ENCODE assay signal across 17 cellular contexts in the genomic region with DNA sequence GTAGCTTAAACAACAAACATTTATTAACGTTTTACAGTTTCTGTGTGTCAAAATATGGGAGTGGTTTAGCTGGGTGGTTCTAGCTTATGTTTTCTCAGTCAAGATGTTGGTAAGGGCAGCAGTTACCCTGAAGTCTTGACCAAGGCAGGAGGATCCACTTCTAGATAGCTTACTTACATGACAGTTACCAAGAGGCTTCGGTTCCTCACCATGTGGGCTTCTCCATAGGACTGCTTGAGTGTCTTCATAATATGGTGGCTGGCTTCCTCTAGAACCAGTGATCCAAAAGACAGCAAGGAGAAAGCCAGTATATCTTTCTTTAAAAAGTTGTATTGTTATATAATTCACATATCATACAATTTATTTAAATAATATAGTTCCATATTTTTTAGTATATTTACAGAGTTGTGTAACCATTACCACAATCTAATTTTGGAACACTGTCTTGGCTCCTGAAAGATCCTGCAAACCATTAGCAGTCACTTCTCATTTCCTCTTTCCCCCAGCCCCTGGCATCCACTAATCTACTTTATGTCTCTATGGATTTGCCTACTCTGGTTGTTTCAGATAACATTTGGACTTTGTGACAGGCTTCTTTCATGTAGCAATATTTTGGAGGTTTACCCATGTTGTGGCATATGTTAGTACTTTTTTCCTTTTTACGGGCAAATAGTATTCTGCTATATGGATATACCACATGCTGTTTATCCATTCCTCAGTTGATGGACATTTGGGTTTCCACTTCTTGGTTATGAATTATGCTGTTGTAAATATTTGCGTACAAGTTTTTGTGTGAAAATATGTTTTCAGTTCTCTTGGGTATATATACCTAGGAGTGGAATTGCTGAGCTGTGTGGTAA. TPM values are rescaled to one million over a fixed set of nuclear protein-coding genes. Genes with fewer than 3 reads are reported as not detected.
A peak's percentile ranks its signal among the peaks of the same experiment; 100 is the strongest.
DNase-seq lines count a peak whose midpoint lies in the region; ATAC-seq and TF ChIP-seq lines count a peak whose summit lies in the region.
"Had no signal": no experiment of that assay in that cellular context is flagged by ENCODE, and none has a peak within 500 bp of the region (broad histone marks: within the 10 kb centered on the region; RNA-seq: fewer than 3 reads in every experiment).

No MANE protein-coding gene starts in this region.

- H3K36me3 ChIP-seq in left ventricle myocardium inferior (peaks cover 73% of the 10 kb centered on the region), upper lobe of right lung (peaks cover 55% of the 10 kb centered on the region)

- no peak for DNase-seq in left cardiac atrium
- no peak for DNase-seq in left ventricle myocardium inferior
- peak; percentile 89 for DNase-seq in SIG-M5 (lab: John Stamatoyannopoulos, UW)
- peak; percentile 31 for DNase-seq in fibroblast of pulmonary artery (ENCODE audit: low read depth)
- no peak for DNase-seq in upper lobe of right lung
- no peak for DNase-seq in NCI-H2081 treated with DMSO at 0.1 percent for 48 hours (lab: John Stamatoyannopoulos, UW)
- no peak for DNase-seq in COLO668 (lab: John Stamatoyannopoulos, UW; ENCODE audit: unreplicated experiment)
- no peak for DNase-seq in GM20000 (ENCODE audit: low spot score)
- DNase-seq: activated gamma-delta T cell treated with Interleukin-2 at 50 U/mL for 16 hours; anterior cingulate cortex; cortex of kidney; GDM1; kidney glomerular epithelial cell; NCI-H1417 treated with DMSO at 0.1 percent for 48 hours; stimulated activated naive CD4-positive, alpha-beta T cell treated with Interleukin-2 at 50 U/mL for 16 hours; upper lobe of left lung had no signal

- ATAC-seq in left cardiac atrium = peak; percentile 27 to 68
- peak; percentile 64 for ATAC-seq in upper lobe of right lung

- no peak for TF ChIP-seq CTCF in left ventricle myocardium inferior (IDR thresholded peaks at IDR 0.05; ENCODE audit: borderline replicate concordance)
- TF ChIP-seq CTCF in fibroblast of pulmonary artery (IDR thresholded peaks at IDR 0.05; ENCODE audit: low read length, missing control alignments) = no peak
- no peak for TF ChIP-seq CTCF in upper lobe of right lung (IDR thresholded peaks at IDR 0.05)
- no peak for TF ChIP-seq CTCF in GM20000 (IDR thresholded peaks at IDR 0.05; ENCODE audit: extremely low read depth, missing control alignments)

- H3K4me1 ChIP-seq in left ventricle myocardium inferior = no peaks in the 10 kb centered on the region
- H3K4me1 ChIP-seq in upper lobe of right lung = no peaks in the 10 kb centered on the region
- H3K4me1 ChIP-seq: parathyroid adenoma, upper lobe of left lung had no signal

- H3K4me3 ChIP-seq in left ventricle myocardium inferior (no peak overlapping the region), fibroblast of pulmonary artery (replicated peaks; ENCODE audit: low read depth, low read length) (no peak overlapping the region), upper lobe of right lung (no peak overlapping the region)
- H3K4me3 ChIP-seq: upper lobe of left lung had no signal

- H3K9me3 ChIP-seq in left ventricle myocardium inferior (replicated peaks) (peaks cover 9% of the 10 kb centered on the region), upper lobe of right lung (no peaks in the 10 kb centered on the region)
- H3K9me3 ChIP-seq: upper lobe of left lung had no signal

- H3K27me3 ChIP-seq in left ventricle myocardium inferior (ENCODE audit: low read depth) = no peaks in the 10 kb centered on the region
- no peaks in the 10 kb centered on the region for H3K27me3 ChIP-seq in upper lobe of right lung
- H3K27me3 ChIP-seq: upper lobe of left lung had no signal

- intact Hi-C loops in left cardiac atrium (cut with DNase I) (no loop called here), left ventricle myocardium inferior (cut with micrococcal nuclease) (no loop called here), upper lobe of right lung (cut with DNase I) (no loop called here)

- H3K27ac ChIP-seq in left ventricle myocardium inferior (replicated peaks) (no peak overlapping the region), upper lobe of right lung (no peak overlapping the region)
- H3K27ac ChIP-seq: parathyroid adenoma, upper lobe of left lung had no signal

RNA-seq across cellular contexts. Expression of a gene that starts 33.3 kb away (rescaled TPM):
- total RNA-seq in left cardiac atrium = 10 to 100 TPM; 16.6 to 21.5 TPM
- 19.2 TPM for total RNA-seq in left ventricle myocardium inferior
- total RNA-seq in upper lobe of right lung = 20.9 TPM

Comparison
In these comparisons a context has a peak if more than half of its experiments do, and no peak if none do; other contexts are left out.
1. DNase-seq: peak in SIG-M5 (single experiment) and fibroblast of pulmonary artery (single experiment); none in left cardiac atrium (single experiment), left ventricle myocardium inferior (single experiment), upper lobe of right lung (single experiment), NCI-H2081 treated with DMSO at 0.1 percent for 48 hours (single experiment), COLO668 (single experiment) and GM20000 (single experiment).